8 cellular contexts compared by ENCODE assay signal in genomic region chr11:17991799-17992433, GRCh38. TPM values are rescaled to one million over a fixed set of nuclear protein-coding genes. Genes with fewer than 3 reads are reported as not detected.
DNase-seq lines count a peak whose midpoint lies in the region; ATAC-seq and TF ChIP-seq lines count a peak whose summit lies in the region.

No MANE protein-coding gene starts in this region.

- intact Hi-C loops in cardiac septum (cut with DNase I) = loop anchor here (5.0 kb wide), 1 partner anchor 115 kb away; the partner anchor contains the start of gene SAAL1
- intact Hi-C loops in lower lobe of right lung (cut with DNase I) = no loop called here

- no peak overlapping the region for H3K4me3 Mint-ChIP-seq in chondrocyte (ENCODE audit: unreplicated experiment)

- peak overlapping the region; percentile 57 for H3K27ac Mint-ChIP-seq in chondrocyte (ENCODE audit: unreplicated experiment)

- peaks cover 16% of the 10 kb centered on the region for H3K36me3 Mint-ChIP-seq in chondrocyte (ENCODE audit: low read depth)

- DNase-seq in cardiac muscle cell (ENCODE audit: low read depth in 1 of 2, low spot score in 1 of 2) (peak; percentile 63 to 73), cardiac septum (ENCODE audit: low spot score) (no peak), HAP-1 (ENCODE audit: low spot score in 2 of 2) (peak; percentile 66 to 71), NAMALWA (ENCODE audit: low spot score) (peak; percentile 73), T-helper 1 cell (peak in 4 of 5 donors; percentile 20 to 52 (median 30)), chondrocyte (ENCODE audit: low spot score) (no peak), lower lobe of right lung (no peak), tibial nerve (ENCODE audit: low spot score in 2 of 2) (no peak)

- H3K36me3 ChIP-seq in cardiac muscle cell = peaks cover 11% of the 10 kb centered on the region
- H3K36me3 ChIP-seq in HAP-1 (replicated peaks) = peaks cover 41% of the 10 kb centered on the region
- H3K36me3 ChIP-seq in lower lobe of right lung = peaks cover 55% of the 10 kb centered on the region
- H3K36me3 ChIP-seq in tibial nerve = peaks cover 0 to 70% (median 0%) of the 10 kb centered on the region in 3 donors

- in situ Hi-C loops in HAP-1 (cut with MboI; ENCODE audit: low sequenced_read_pairs) = no loop called here

- no peak for TF ChIP-seq POLR2A in tibial nerve (IDR thresholded peaks at IDR 0.05)

- no peak overlapping the region for H3K27ac ChIP-seq in cardiac muscle cell
- H3K27ac ChIP-seq in lower lobe of right lung = no peak overlapping the region
- no peak overlapping the region for H3K27ac ChIP-seq in tibial nerve

- WGBS in tibial nerve, 2 donors = 50 to 54% methylated on average over 4 of the region's 4 CpGs

- TF ChIP-seq CTCF in cardiac muscle cell (IDR thresholded peaks at IDR 0.05; ENCODE audit: low read depth, low read length) = peak; percentile 87
- peak; percentile 94 for TF ChIP-seq CTCF in chondrocyte (IDR thresholded peaks at IDR 0.05)
- peak; percentile 78 for TF ChIP-seq CTCF in lower lobe of right lung (IDR thresholded peaks at IDR 0.05)
- TF ChIP-seq CTCF in tibial nerve (IDR thresholded peaks at IDR 0.05) = peak; percentile 54 to 68 (median 63)

- TF ChIP-seq EP300 in tibial nerve (IDR thresholded peaks at IDR 0.05) = no peak

- H3K9me3 Mint-ChIP-seq in chondrocyte (ENCODE audit: low read depth) = no peaks in the 10 kb centered on the region

- H3K27me3 ChIP-seq in cardiac muscle cell = no peaks in the 10 kb centered on the region
- no peaks in the 10 kb centered on the region for H3K27me3 ChIP-seq in HAP-1 (ENCODE audit: low read depth)
- no peaks in the 10 kb centered on the region for H3K27me3 ChIP-seq in lower lobe of right lung (ENCODE audit: low read depth)
- no peaks in the 10 kb centered on the region for H3K27me3 ChIP-seq in tibial nerve

- no peaks in the 10 kb centered on the region for H3K27me3 Mint-ChIP-seq in chondrocyte (ENCODE audit: low read depth)

- H3K4me3 ChIP-seq in cardiac muscle cell (no peak overlapping the region), HAP-1 (no peak overlapping the region), lower lobe of right lung (no peak overlapping the region), tibial nerve (no peak overlapping the region)

- ATAC-seq in lower lobe of right lung = peak; percentile 70 to 71

- peaks cover 18% of the 10 kb centered on the region for H3K4me1 Mint-ChIP-seq in chondrocyte (ENCODE audit: low read depth)

- no peaks in the 10 kb centered on the region for H3K4me1 ChIP-seq in cardiac muscle cell (ENCODE audit: low read depth)
- H3K4me1 ChIP-seq in HAP-1 = no peaks in the 10 kb centered on the region
- no peaks in the 10 kb centered on the region for H3K4me1 ChIP-seq in lower lobe of right lung
- no peaks in the 10 kb centered on the region for H3K4me1 ChIP-seq in tibial nerve

- H3K9me3 ChIP-seq in cardiac muscle cell (ENCODE audit: low read depth) (no peaks in the 10 kb centered on the region), HAP-1 (no peaks in the 10 kb centered on the region), lower lobe of right lung (no peaks in the 10 kb centered on the region), tibial nerve (no peaks in the 10 kb centered on the region)

RNA-seq across cellular contexts. Expression of gene SERGEF, which starts 20.9 kb away (rescaled TPM):
- total RNA-seq in cardiac muscle cell = 29.8 and 41.5 TPM in 2 replicates
- polyA plus RNA-seq in cardiac muscle cell = 51.0 and 64.0 TPM in 2 replicates
- 22.4 TPM for total RNA-seq in cardiac septum
- total RNA-seq in chondrocyte = 34.3 to 37.6 TPM (median 36.6 TPM) in 3 replicates
- total RNA-seq in lower lobe of right lung = 28.4 TPM
- total RNA-seq in tibial nerve = 10 to 100 TPM; 42.1 to 61.6 (median 53.9) TPM

RNA-seq across cellular contexts. Expression of gene TPH1, which starts 54.2 kb away (rescaled TPM):
- total RNA-seq in cardiac muscle cell (0.03 and 0.07 TPM in 2 replicates), cardiac septum (0.30 TPM), chondrocyte (0.99 to 6.4 TPM (median 5.0 TPM) in 3 replicates), lower lobe of right lung (0.18 TPM), tibial nerve (1 to 10 TPM in 1 of 4 donors, under 1 TPM in 3; 0.59 to 1.0 (median 0.63) TPM)
- polyA plus RNA-seq in cardiac muscle cell = 0.12 TPM in 1 of 2 replicates, not detected in the other

Comparison
In these comparisons a context has a peak if more than half of its experiments do, and no peak if none do; other contexts are left out.
1. DNase-seq: peak in cardiac muscle cell (2 of 2), HAP-1 (2 of 2), NAMALWA (single experiment) and T-helper 1 cell (4 of 5); none in cardiac septum (single experiment), chondrocyte (single experiment), lower lobe of right lung (single experiment) and tibial nerve (0 of 2).
2. Peak in every context shown above with its lines, with median percentiles within 50 percentile points of each other: CTCF ChIP-seq.